In the genomic region with DNA sequence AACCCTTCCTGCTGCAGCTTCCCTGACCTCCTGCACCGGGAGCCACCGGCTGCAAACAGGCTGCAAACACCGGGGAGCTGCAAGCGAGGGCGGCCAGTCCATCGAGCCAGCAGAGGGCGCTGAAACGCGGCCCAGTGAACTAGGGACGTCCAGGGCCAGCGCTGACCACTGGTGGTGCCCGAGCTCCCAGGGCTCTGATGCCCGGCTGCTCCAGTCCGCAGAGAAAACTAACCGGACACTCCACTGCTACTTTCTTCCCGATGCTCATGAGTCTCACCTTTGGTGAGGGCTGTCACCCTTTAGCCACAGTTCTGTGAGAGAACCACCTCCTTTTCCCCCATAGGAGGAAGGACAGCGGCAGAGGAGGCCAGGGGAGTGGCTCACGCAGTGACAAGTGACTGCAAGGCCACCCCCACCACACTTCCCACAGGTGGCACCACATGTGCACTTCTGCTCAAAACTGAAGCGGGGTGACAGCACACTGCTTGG, we compare ENCODE assay signal across 1 cellular context.
TF ChIP-seq lines count a peak whose summit lies in the region.

No MANE protein-coding gene starts in this region.

TF ChIP-seq in HepG2, 621 proteins besides CTCF, POLR2A, EP300 and RAD21 (continued from another document and continues in another):
- TF ChIP-seq CREM (IDR thresholded peaks at IDR 0.05): no peak
- no peak for TF ChIP-seq CREM (CRISPR knock-in tag; IDR thresholded peaks at IDR 0.05)
- TF ChIP-seq, protein P1, sequence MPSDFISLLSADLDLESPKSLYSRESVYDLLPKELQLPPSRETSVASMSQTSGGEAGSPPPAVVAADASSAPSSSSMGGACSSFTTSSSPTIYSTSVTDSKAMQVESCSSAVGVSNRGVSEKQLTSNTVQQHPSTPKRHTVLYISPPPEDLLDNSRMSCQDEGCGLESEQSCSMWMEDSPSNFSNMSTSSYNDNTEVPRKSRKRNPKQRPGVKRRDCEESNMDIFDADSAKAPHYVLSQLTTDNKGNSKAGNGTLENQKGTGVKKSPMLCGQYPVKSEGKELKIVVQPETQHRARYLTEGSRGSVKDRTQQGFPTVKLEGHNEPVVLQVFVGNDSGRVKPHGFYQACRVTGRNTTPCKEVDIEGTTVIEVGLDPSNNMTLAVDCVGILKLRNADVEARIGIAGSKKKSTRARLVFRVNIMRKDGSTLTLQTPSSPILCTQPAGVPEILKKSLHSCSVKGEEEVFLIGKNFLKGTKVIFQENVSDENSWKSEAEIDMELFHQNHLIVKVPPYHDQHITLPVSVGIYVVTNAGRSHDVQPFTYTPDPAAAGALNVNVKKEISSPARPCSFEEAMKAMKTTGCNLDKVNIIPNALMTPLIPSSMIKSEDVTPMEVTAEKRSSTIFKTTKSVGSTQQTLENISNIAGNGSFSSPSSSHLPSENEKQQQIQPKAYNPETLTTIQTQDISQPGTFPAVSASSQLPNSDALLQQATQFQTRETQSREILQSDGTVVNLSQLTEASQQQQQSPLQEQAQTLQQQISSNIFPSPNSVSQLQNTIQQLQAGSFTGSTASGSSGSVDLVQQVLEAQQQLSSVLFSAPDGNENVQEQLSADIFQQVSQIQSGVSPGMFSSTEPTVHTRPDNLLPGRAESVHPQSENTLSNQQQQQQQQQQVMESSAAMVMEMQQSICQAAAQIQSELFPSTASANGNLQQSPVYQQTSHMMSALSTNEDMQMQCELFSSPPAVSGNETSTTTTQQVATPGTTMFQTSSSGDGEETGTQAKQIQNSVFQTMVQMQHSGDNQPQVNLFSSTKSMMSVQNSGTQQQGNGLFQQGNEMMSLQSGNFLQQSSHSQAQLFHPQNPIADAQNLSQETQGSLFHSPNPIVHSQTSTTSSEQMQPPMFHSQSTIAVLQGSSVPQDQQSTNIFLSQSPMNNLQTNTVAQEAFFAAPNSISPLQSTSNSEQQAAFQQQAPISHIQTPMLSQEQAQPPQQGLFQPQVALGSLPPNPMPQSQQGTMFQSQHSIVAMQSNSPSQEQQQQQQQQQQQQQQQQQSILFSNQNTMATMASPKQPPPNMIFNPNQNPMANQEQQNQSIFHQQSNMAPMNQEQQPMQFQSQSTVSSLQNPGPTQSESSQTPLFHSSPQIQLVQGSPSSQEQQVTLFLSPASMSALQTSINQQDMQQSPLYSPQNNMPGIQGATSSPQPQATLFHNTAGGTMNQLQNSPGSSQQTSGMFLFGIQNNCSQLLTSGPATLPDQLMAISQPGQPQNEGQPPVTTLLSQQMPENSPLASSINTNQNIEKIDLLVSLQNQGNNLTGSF (CRISPR knock-in tag; IDR thresholded peaks at IDR 0.05): no peak
- no peak for TF ChIP-seq ZNF850 (CRISPR knock-in tag; conservative IDR thresholded peaks at IDR 0.05)
- TF ChIP-seq, protein P2, sequence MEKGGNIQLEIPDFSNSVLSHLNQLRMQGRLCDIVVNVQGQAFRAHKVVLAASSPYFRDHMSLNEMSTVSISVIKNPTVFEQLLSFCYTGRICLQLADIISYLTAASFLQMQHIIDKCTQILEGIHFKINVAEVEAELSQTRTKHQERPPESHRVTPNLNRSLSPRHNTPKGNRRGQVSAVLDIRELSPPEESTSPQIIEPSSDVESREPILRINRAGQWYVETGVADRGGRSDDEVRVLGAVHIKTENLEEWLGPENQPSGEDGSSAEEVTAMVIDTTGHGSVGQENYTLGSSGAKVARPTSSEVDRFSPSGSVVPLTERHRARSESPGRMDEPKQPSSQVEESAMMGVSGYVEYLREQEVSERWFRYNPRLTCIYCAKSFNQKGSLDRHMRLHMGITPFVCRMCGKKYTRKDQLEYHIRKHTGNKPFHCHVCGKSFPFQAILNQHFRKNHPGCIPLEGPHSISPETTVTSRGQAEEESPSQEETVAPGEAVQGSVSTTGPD (CRISPR knock-in tag; IDR thresholded peaks at IDR 0.05): no peak
- peak; percentile 45; the same call in 1 of the 2 replicates for TF ChIP-seq RXRB (CRISPR knock-in tag; IDR thresholded peaks at IDR 0.05; ENCODE audit: borderline replicate concordance)
- TF ChIP-seq, protein P3, sequence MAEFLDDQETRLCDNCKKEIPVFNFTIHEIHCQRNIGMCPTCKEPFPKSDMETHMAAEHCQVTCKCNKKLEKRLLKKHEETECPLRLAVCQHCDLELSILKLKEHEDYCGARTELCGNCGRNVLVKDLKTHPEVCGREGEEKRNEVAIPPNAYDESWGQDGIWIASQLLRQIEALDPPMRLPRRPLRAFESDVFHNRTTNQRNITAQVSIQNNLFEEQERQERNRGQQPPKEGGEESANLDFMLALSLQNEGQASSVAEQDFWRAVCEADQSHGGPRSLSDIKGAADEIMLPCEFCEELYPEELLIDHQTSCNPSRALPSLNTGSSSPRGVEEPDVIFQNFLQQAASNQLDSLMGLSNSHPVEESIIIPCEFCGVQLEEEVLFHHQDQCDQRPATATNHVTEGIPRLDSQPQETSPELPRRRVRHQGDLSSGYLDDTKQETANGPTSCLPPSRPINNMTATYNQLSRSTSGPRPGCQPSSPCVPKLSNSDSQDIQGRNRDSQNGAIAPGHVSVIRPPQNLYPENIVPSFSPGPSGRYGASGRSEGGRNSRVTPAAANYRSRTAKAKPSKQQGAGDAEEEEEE (CRISPR knock-in tag; IDR thresholded peaks at IDR 0.05; ENCODE audit: borderline replicate concordance): no peak
- TF ChIP-seq, protein P4, sequence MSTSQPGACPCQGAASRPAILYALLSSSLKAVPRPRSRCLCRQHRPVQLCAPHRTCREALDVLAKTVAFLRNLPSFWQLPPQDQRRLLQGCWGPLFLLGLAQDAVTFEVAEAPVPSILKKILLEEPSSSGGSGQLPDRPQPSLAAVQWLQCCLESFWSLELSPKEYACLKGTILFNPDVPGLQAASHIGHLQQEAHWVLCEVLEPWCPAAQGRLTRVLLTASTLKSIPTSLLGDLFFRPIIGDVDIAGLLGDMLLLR (CRISPR knock-in tag; IDR thresholded peaks at IDR 0.05): no peak
- TF ChIP-seq, protein P5, sequence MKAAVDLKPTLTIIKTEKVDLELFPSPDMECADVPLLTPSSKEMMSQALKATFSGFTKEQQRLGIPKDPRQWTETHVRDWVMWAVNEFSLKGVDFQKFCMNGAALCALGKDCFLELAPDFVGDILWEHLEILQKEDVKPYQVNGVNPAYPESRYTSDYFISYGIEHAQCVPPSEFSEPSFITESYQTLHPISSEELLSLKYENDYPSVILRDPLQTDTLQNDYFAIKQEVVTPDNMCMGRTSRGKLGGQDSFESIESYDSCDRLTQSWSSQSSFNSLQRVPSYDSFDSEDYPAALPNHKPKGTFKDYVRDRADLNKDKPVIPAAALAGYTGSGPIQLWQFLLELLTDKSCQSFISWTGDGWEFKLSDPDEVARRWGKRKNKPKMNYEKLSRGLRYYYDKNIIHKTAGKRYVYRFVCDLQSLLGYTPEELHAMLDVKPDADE (CRISPR knock-in tag; IDR thresholded peaks at IDR 0.05): no peak
- TF ChIP-seq, protein P6, sequence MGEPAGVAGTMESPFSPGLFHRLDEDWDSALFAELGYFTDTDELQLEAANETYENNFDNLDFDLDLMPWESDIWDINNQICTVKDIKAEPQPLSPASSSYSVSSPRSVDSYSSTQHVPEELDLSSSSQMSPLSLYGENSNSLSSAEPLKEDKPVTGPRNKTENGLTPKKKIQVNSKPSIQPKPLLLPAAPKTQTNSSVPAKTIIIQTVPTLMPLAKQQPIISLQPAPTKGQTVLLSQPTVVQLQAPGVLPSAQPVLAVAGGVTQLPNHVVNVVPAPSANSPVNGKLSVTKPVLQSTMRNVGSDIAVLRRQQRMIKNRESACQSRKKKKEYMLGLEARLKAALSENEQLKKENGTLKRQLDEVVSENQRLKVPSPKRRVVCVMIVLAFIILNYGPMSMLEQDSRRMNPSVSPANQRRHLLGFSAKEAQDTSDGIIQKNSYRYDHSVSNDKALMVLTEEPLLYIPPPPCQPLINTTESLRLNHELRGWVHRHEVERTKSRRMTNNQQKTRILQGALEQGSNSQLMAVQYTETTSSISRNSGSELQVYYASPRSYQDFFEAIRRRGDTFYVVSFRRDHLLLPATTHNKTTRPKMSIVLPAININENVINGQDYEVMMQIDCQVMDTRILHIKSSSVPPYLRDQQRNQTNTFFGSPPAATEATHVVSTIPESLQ (CRISPR knock-in tag; conservative IDR thresholded peaks at IDR 0.05): no peak
- no peak for TF ChIP-seq HIVEP1 (CRISPR knock-in tag; IDR thresholded peaks at IDR 0.05)
- no peak for TF ChIP-seq TEAD2 (CRISPR knock-in tag; IDR thresholded peaks at IDR 0.05)
- no peak for TF ChIP-seq ZNF10 (CRISPR knock-in tag; IDR thresholded peaks at IDR 0.05; ENCODE audit: borderline replicate concordance, low read depth)
- TF ChIP-seq, protein P7, sequence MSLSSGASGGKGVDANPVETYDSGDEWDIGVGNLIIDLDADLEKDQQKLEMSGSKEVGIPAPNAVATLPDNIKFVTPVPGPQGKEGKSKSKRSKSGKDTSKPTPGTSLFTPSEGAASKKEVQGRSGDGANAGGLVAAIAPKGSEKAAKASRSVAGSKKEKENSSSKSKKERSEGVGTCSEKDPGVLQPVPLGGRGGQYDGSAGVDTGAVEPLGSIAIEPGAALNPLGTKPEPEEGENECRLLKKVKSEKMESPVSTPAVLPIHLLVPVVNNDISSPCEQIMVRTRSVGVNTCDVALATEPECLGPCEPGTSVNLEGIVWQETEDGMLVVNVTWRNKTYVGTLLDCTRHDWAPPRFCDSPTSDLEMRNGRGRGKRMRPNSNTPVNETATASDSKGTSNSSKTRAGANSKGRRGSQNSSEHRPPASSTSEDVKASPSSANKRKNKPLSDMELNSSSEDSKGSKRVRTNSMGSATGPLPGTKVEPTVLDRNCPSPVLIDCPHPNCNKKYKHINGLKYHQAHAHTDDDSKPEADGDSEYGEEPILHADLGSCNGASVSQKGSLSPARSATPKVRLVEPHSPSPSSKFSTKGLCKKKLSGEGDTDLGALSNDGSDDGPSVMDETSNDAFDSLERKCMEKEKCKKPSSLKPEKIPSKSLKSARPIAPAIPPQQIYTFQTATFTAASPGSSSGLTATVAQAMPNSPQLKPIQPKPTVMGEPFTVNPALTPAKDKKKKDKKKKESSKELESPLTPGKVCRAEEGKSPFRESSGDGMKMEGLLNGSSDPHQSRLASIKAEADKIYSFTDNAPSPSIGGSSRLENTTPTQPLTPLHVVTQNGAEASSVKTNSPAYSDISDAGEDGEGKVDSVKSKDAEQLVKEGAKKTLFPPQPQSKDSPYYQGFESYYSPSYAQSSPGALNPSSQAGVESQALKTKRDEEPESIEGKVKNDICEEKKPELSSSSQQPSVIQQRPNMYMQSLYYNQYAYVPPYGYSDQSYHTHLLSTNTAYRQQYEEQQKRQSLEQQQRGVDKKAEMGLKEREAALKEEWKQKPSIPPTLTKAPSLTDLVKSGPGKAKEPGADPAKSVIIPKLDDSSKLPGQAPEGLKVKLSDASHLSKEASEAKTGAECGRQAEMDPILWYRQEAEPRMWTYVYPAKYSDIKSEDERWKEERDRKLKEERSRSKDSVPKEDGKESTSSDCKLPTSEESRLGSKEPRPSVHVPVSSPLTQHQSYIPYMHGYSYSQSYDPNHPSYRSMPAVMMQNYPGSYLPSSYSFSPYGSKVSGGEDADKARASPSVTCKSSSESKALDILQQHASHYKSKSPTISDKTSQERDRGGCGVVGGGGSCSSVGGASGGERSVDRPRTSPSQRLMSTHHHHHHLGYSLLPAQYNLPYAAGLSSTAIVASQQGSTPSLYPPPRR (CRISPR knock-in tag; IDR thresholded peaks at IDR 0.05; ENCODE audit: borderline replicate concordance): 0 out of 2 replicates have a peak, but pooled peaks have one; percentile 29
- TF ChIP-seq KLF11 (CRISPR knock-in tag; IDR thresholded peaks at IDR 0.05): no peak
- TF ChIP-seq EHMT2 (IDR thresholded peaks at IDR 0.05; ENCODE audit: borderline replicate concordance, low read depth, low read length): no peak
- TF ChIP-seq ZNF570 (CRISPR knock-in tag; IDR thresholded peaks at IDR 0.05; ENCODE audit: borderline replicate concordance): no peak
- no peak for TF ChIP-seq FOXM1 (CRISPR knock-in tag; IDR thresholded peaks at IDR 0.05)
- no peak for TF ChIP-seq ZNF746 (CRISPR knock-in tag; IDR thresholded peaks at IDR 0.05)
- no peak for TF ChIP-seq ZNF781 (CRISPR knock-in tag; IDR thresholded peaks at IDR 0.05; ENCODE audit: borderline replicate concordance, not compliant biosample characterization)
- TF ChIP-seq, protein P8, sequence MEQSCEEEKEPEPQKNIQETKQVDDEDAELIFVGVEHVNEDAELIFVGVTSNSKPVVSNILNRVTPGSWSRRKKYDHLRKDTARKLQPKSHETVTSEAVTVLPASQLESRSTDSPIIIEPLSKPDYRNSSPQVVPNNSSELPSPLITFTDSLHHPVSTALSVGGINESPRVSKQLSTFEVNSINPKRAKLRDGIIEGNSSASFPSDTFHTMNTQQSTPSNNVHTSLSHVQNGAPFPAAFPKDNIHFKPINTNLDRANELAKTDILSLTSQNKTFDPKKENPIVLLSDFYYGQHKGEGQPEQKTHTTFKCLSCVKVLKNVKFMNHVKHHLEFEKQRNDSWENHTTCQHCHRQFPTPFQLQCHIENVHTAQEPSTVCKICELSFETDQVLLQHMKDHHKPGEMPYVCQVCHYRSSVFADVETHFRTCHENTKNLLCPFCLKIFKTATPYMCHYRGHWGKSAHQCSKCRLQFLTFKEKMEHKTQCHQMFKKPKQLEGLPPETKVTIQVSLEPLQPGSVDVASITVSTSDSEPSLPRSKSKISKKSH (CRISPR knock-in tag; IDR thresholded peaks at IDR 0.05; ENCODE audit: borderline replicate concordance): no peak
- TF ChIP-seq NCOA5 (CRISPR knock-in tag; IDR thresholded peaks at IDR 0.05): no peak
- TF ChIP-seq MTF2 (CRISPR knock-in tag; IDR thresholded peaks at IDR 0.05; ENCODE audit: borderline replicate concordance): no peak
- no peak for TF ChIP-seq KAT7 (CRISPR knock-in tag; IDR thresholded peaks at IDR 0.05; ENCODE audit: borderline replicate concordance)
- TF ChIP-seq ZNF883 (CRISPR knock-in tag; IDR thresholded peaks at IDR 0.05; ENCODE audit: not compliant biosample characterization): no peak
- TF ChIP-seq NFE2L2 (IDR thresholded peaks at IDR 0.05; ENCODE audit: low read length): no peak
- TF ChIP-seq ZNF879 (CRISPR knock-in tag; IDR thresholded peaks at IDR 0.05): no peak
- TF ChIP-seq ZNF282 (IDR thresholded peaks at IDR 0.05; ENCODE audit: partially characterized antibody): no peak
- TF ChIP-seq ZFP37 (CRISPR knock-in tag; IDR thresholded peaks at IDR 0.05; ENCODE audit: borderline replicate concordance): peak; percentile 46; the same call in 1 of the 2 replicates
- TF ChIP-seq HNRNPUL1 (IDR thresholded peaks at IDR 0.05; ENCODE audit: low read depth, low read length): no peak
- no peak for TF ChIP-seq ZNF30 (CRISPR knock-in tag; IDR thresholded peaks at IDR 0.05)
- 0 out of 2 replicates have a peak, but pooled peaks have one; percentile 28 for TF ChIP-seq KLF12 (CRISPR knock-in tag; IDR thresholded peaks at IDR 0.05; ENCODE audit: borderline replicate concordance)
- TF ChIP-seq, protein P9, sequence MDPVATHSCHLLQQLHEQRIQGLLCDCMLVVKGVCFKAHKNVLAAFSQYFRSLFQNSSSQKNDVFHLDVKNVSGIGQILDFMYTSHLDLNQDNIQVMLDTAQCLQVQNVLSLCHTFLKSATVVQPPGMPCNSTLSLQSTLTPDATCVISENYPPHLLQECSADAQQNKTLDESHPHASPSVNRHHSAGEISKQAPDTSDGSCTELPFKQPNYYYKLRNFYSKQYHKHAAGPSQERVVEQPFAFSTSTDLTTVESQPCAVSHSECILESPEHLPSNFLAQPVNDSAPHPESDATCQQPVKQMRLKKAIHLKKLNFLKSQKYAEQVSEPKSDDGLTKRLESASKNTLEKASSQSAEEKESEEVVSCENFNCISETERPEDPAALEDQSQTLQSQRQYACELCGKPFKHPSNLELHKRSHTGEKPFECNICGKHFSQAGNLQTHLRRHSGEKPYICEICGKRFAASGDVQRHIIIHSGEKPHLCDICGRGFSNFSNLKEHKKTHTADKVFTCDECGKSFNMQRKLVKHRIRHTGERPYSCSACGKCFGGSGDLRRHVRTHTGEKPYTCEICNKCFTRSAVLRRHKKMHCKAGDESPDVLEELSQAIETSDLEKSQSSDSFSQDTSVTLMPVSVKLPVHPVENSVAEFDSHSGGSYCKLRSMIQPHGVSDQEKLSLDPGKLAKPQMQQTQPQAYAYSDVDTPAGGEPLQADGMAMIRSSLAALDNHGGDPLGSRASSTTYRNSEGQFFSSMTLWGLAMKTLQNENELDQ (CRISPR knock-in tag; IDR thresholded peaks at IDR 0.05; ENCODE audit: borderline replicate concordance): no peak
